ENCODE assay signal across 14 cellular contexts in the genomic region with DNA sequence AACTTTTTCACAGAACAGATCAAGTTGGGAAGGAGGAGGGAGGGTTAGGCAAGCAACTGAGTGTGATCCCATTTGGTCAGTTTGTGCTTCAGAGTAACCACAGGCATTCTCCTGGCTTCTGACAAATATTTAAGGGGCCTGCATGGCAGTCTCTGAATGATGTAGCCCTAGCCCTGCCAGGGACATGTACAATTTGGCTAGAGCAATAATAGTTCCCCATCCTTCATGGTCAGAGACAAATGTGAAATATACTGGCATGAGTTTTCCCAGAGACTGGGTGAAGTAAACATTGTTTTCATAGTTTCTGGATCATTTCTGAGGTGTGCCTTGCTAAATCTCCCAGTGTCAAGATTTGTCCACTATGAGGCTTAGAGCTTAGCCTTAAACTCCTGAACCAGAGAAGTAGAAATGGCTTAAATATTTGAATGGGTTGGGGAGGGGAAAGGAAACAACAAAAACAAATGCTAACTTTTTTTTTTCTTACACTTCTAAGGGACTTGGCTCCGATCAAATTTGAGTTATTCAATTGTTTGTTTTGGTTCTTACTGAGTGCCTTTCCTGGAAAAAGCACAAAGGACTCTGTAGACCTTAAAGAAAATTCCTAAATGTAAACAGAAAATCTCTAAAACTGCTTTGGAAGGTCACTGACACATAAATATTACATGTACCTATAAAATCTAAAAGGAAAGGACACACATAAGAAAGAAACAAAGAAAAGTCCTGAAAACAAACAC. TPM values are rescaled to one million over a fixed set of nuclear protein-coding genes. Genes with fewer than 3 reads are reported as not detected.
DNase-seq lines count a peak whose midpoint lies in the region; ATAC-seq and TF ChIP-seq lines count a peak whose summit lies in the region.
"Had no signal": no experiment of that assay in that cellular context is flagged by ENCODE, and none has a peak within 500 bp of the region (broad histone marks: within the 10 kb centered on the region; RNA-seq: fewer than 3 reads in every experiment).

No MANE protein-coding gene starts in this region.

- no peaks in the 10 kb centered on the region for H3K79me1 ChIP-seq in mesenchymal stem cell (replicated peaks; ENCODE audit: low read length, poor library complexity, severe bottlenecking)

- no peak overlapping the region for H2BK15ac ChIP-seq in mesenchymal stem cell (ENCODE audit: low read depth, poor library complexity, severe bottlenecking)

- H2AK5ac ChIP-seq in mesenchymal stem cell (ENCODE audit: low read length, severe bottlenecking): no peak overlapping the region

- H4K91ac ChIP-seq in mesenchymal stem cell (ENCODE audit: low read length): no peak overlapping the region

- no peak overlapping the region for H2AFZ ChIP-seq in mesenchymal stem cell (ENCODE audit: low read depth, low read length)

- ATAC-seq in HG03521 (IDR thresholded peaks at IDR 0.05; ENCODE audit: unreplicated experiment) (no peak), GM19467 (IDR thresholded peaks at IDR 0.05; ENCODE audit: unreplicated experiment) (no peak), GM21825 (IDR thresholded peaks at IDR 0.05; ENCODE audit: unreplicated experiment) (no peak)

- H3K4ac ChIP-seq in mesenchymal stem cell (ENCODE audit: low read depth in 1 of 2, low read length in 2 of 2): no peak overlapping the region

- no peak overlapping the region for H2BK120ac ChIP-seq in mesenchymal stem cell (ENCODE audit: low read depth, low read length)

- H3K36me3 ChIP-seq in mesenchymal stem cell (ENCODE audit: control insufficient read depth in 1 of 2, insufficient read depth in 2 of 2, low read depth in 1 of 2, low read length in 2 of 2) (peaks cover 4 to 16% of the 10 kb centered on the region in 2 experiments), tibial nerve (peaks cover 0 to 10% (median 0%) of the 10 kb centered on the region in 3 donors)

- H2BK5ac ChIP-seq in mesenchymal stem cell (ENCODE audit: low read depth, low read length, poor library complexity, severe bottlenecking): no peak overlapping the region

- no CpG with 5 or more reads among the region's 1 CpG for WGBS in mesenchymal stem cell
- WGBS in tibial nerve, 2 donors: 23 to 32% methylated on average over 1 of the region's 1 CpG

- H3K9ac ChIP-seq in mesenchymal stem cell (ENCODE audit: low read length): peak overlapping the region; percentile 51

- H3K23ac ChIP-seq in mesenchymal stem cell (ENCODE audit: low read length in 2 of 2): no peak overlapping the region

- no peak overlapping the region for H4K8ac ChIP-seq in mesenchymal stem cell (ENCODE audit: low read length)

- no peaks in the 10 kb centered on the region for H3K9me3 ChIP-seq in mesenchymal stem cell (ENCODE audit: control insufficient read depth, low read length)
- no peaks in the 10 kb centered on the region for H3K9me3 ChIP-seq in tibial nerve

- TF ChIP-seq EP300 in tibial nerve (IDR thresholded peaks at IDR 0.05): peak in 1 of 2 donors; percentile 80

- no peak overlapping the region for H3K14ac ChIP-seq in mesenchymal stem cell (ENCODE audit: low read length in 2 of 2)

- no peak for TF ChIP-seq POLR2A in tibial nerve (IDR thresholded peaks at IDR 0.05)

- H2BK12ac ChIP-seq in mesenchymal stem cell (ENCODE audit: low read length in 2 of 2): no peak overlapping the region

- no peak overlapping the region for H3K18ac ChIP-seq in mesenchymal stem cell (ENCODE audit: low read depth in 1 of 2, low read length in 2 of 2)

- H3K27me3 ChIP-seq in mesenchymal stem cell (ENCODE audit: control insufficient read depth in 1 of 2, insufficient read depth in 1 of 2, low read length in 2 of 2) (no peaks in the 10 kb centered on the region), tibial nerve (no peaks in the 10 kb centered on the region)

- peak overlapping the region; percentile 54 to 69 for H3K27ac ChIP-seq in coronary artery
- no peak overlapping the region for H3K27ac ChIP-seq in mesenchymal stem cell (ENCODE audit: low read length, poor library complexity, severe bottlenecking)
- peak overlapping the region in 3 of 4 donors; percentile 36 to 78 (median 76) for H3K27ac ChIP-seq in tibial nerve
- H3K27ac ChIP-seq: RWPE1 had no signal

- H3K4me1 ChIP-seq in mesenchymal stem cell (ENCODE audit: control insufficient read depth, insufficient read depth, low read depth, low read length) (peaks cover 2% of the 10 kb centered on the region), tibial nerve (peaks cover 0 to 30% (median 5%) of the 10 kb centered on the region in 4 donors)

- H3K4me2 ChIP-seq in mesenchymal stem cell (ENCODE audit: low read length, poor library complexity, severe bottlenecking): no peak overlapping the region

- DNase-seq in LHCN-M2 (ENCODE audit: low read depth): peak; percentile 84
- DNase-seq in coronary artery (ENCODE audit: low spot score): no peak
- DNase-seq in mesenchymal stem cell: peak; percentile 62
- DNase-seq in tibial nerve (ENCODE audit: low spot score in 2 of 2): peak in 1 of 2 donors; percentile 61
- no peak for DNase-seq in NCI-H1105 (lab: John Stamatoyannopoulos, UW)
- DNase-seq: CD4-positive, CD25-positive, alpha-beta regulatory T cell; stimulated activated naive CD4-positive, alpha-beta T cell; T-helper 9 cell had no signal

- H3K4me3 ChIP-seq in coronary artery: no peak overlapping the region
- no peak overlapping the region for H3K4me3 ChIP-seq in mesenchymal stem cell (ENCODE audit: insufficient read depth in 1 of 2, low read depth in 1 of 2, low read length in 2 of 2)
- no peak overlapping the region for H3K4me3 ChIP-seq in tibial nerve

- TF ChIP-seq CTCF in coronary artery (IDR thresholded peaks at IDR 0.05) (no peak), tibial nerve (IDR thresholded peaks at IDR 0.05) (no peak)

RNA-seq across cellular contexts. Expression of gene UBE2U, which starts 41.9 kb away (rescaled TPM):
- total RNA-seq in LHCN-M2 (2014; rRNA removed): not detected in 2 replicates
- polyA plus RNA-seq in LHCN-M2 (2012): not detected
- polyA plus RNA-seq in mesenchymal stem cell (2013, experiment 1 of 2): not detected
- not detected for polyA plus RNA-seq in mesenchymal stem cell (2013, experiment 2 of 2)
- total RNA-seq in tibial nerve: not detected
- total RNA-seq: cardiac septum; CD4-positive, CD25-positive, alpha-beta regulatory T cell; epithelial cell of proximal tubule had no signal
- polyA plus RNA-seq: CD4-positive, CD25-positive, alpha-beta regulatory T cell had no signal

Comparison
In these comparisons a context has a peak if more than half of its experiments do, and no peak if none do; other contexts are left out.
1. DNase-seq: peak in LHCN-M2 (single experiment) and mesenchymal stem cell (single experiment); none in coronary artery (single experiment) and NCI-H1105 (single experiment).